ENCODE assay signal across 24 cellular contexts in the genomic region with DNA sequence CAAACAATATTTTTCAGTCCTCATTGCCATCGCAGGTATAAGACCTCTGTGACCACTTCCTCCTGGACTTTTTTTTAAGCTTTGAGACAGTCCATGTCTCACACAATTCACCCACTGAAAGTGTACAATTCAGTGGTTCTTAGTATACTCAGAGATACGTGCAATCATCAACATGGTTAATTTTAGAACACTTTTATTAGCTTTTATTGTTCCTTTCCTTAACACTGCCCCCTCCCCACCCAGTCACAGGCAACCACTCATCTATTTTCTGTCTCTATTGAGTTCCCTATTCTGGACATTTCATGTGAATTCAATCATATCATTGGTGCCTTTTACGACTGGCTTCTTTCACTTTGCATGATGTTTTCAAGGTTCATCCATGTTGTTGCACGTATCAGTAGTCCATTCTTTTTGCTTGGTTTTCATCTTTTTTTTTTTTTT. TPM values are rescaled to one million over a fixed set of nuclear protein-coding genes. Genes with fewer than 3 reads are reported as not detected.
DNase-seq lines count a peak whose midpoint lies in the region; ATAC-seq and TF ChIP-seq lines count a peak whose summit lies in the region.
"Had no signal": no experiment of that assay in that cellular context is flagged by ENCODE, and none has a peak within 500 bp of the region (broad histone marks: within the 10 kb centered on the region; RNA-seq: fewer than 3 reads in every experiment).

No MANE protein-coding gene starts in this region.

- H3K18ac ChIP-seq in H9 (ENCODE audit: insufficient read length, low read depth, low read length), result no peak overlapping the region

- H2AK5ac ChIP-seq in H9 (ENCODE audit: insufficient read length, low read length), result no peak overlapping the region

- H3K9me2 ChIP-seq in OCI-LY7 (ENCODE audit: insufficient read depth, low read length), result no peaks in the 10 kb centered on the region

- no peak overlapping the region for H2BK5ac ChIP-seq in H9 (ENCODE audit: insufficient read length, low read length)

- H3K14ac ChIP-seq in H9 (ENCODE audit: insufficient read depth, low read length), result no peak overlapping the region

- intact Hi-C loops in OCI-LY7 (cut with micrococcal nuclease; ENCODE audit: unreplicated experiment), result no loop called here
- intact Hi-C loops in posterior cingulate gyrus (cut with DNase I), result no loop called here

- H3K4me1 Mint-ChIP-seq in H9, result peaks cover 26 to 47% of the 10 kb centered on the region in 2 experiments
- H3K4me1 Mint-ChIP-seq in naive B cell, result peaks cover 17 to 21% (median 20%) of the 10 kb centered on the region in 3 donors
- H3K4me1 Mint-ChIP-seq in effector memory CD8-positive, alpha-beta T cell (ENCODE audit: low read depth in 2 of 2), result peaks cover 4 to 12% of the 10 kb centered on the region in 2 donors

- no peaks in the 10 kb centered on the region; the same call in 1 of the 2 replicates for H3K36me3 ChIP-seq in GM06990 (ENCODE audit: control insufficient read depth, insufficient read depth, low read length)
- H3K36me3 ChIP-seq in OCI-LY7 (ENCODE audit: insufficient read depth, low read length), result no peaks in the 10 kb centered on the region
- H3K36me3 ChIP-seq: colonic mucosa, prostate gland had no signal

- H4K5ac ChIP-seq in H9 (ENCODE audit: insufficient read length, low read depth, low read length), result no peak overlapping the region

- H3K27me3 ChIP-seq in GM06990 (replicated peaks; ENCODE audit: control insufficient read depth, insufficient read depth, low read length), result no peaks in the 10 kb centered on the region
- no peaks in the 10 kb centered on the region for H3K27me3 ChIP-seq in H9 (ENCODE audit: insufficient read depth, low read length)
- H3K27me3 ChIP-seq: brain microvascular endothelial cell, colonic mucosa, tibial artery had no signal

- H3K4me2 ChIP-seq in H9 (ENCODE audit: insufficient read depth, insufficient read length, low read length), result no peak overlapping the region
- peak overlapping the region; percentile 21; the same call in 1 of the 2 replicates for H3K4me2 ChIP-seq in OCI-LY7 (ENCODE audit: low read length)

- WGBS in H9 (ENCODE audit: extremely low coverage, insufficient read length, low lambda C conversion rate), result no CpG with 5 or more reads among the region's 4 CpGs

- ATAC-seq in naive B cell (ENCODE audit: low read depth in 2 of 2), result peak; percentile 45 to 52
- no peak for ATAC-seq in GM19467 (IDR thresholded peaks at IDR 0.05; ENCODE audit: unreplicated experiment)
- ATAC-seq in effector memory CD8-positive, alpha-beta T cell (replicated peaks), result no peak
- ATAC-seq in GM19397 (IDR thresholded peaks at IDR 0.05; ENCODE audit: unreplicated experiment), result no peak
- ATAC-seq: natural killer cell treated with Interleukin-12 subunit alpha and Interleukin-12 subunit beta and Interleukin-15 and Interleukin-18, amount 100 ng/mL, for 72 hours; T-cell had no signal

- H3K36me3 Mint-ChIP-seq in H9 (ENCODE audit: insufficient read depth in 1 of 3, low read depth in 3 of 3), result peaks cover 0 to 15% (median 8%) of the 10 kb centered on the region in 3 experiments; a peak in 4 of 7 replicates
- H3K36me3 Mint-ChIP-seq in naive B cell, result peaks cover 5 to 7% of the 10 kb centered on the region in 2 donors
- peaks cover 4% of the 10 kb centered on the region for H3K36me3 Mint-ChIP-seq in effector memory CD8-positive, alpha-beta T cell (ENCODE audit: insufficient read depth)
- H3K36me3 Mint-ChIP-seq: natural killer cell treated with Interleukin-12 subunit alpha and Interleukin-12 subunit beta and Interleukin-15 and Interleukin-18, amount 100 ng/mL, for 72 hours had no signal

- H3K4me3 ChIP-seq in GM06990 (replicated peaks; ENCODE audit: low read depth, low read length) (peak overlapping the region; percentile 39), OCI-LY7 (ENCODE audit: low read depth, low read length, poor library complexity, severe bottlenecking) (no peak overlapping the region)
- H3K4me3 ChIP-seq: colonic mucosa, prostate gland, tibial artery had no signal

- no TSS peak for BruUV-seq in OCI-LY7 (replicated peaks; lab: Mats Ljungman, UMichigan)

- H3K23me2 ChIP-seq in H9 (ENCODE audit: insufficient read length, low read depth, low read length, poor library complexity, severe bottlenecking), result no peaks in the 10 kb centered on the region

- POLR2A ChIA-PET in OCI-LY7 (lab: Charles Lee), result interaction anchor here (0.6 to 0.7 kb wide), 2 partner anchors 179 to 628 kb away, joined by 4 to 5 read pairs; no protein-coding TSS in a partner anchor

- H3K56ac ChIP-seq in H9 (ENCODE audit: insufficient read length, low read depth, low read length), result no peak overlapping the region

- H3T11ph ChIP-seq in H9 (ENCODE audit: low read length), result no peak overlapping the region

- no peaks in the 10 kb centered on the region for H3K79me1 ChIP-seq in H9 (ENCODE audit: insufficient read depth, low read depth, low read length, poor library complexity, severe bottlenecking)

- no peak overlapping the region; a peak in 1 of 5 replicates for H3K4me3 Mint-ChIP-seq in H9
- peak overlapping the region in 5 of 8 donors; percentile 6 to 69 (median 43) for H3K4me3 Mint-ChIP-seq in naive B cell
- no peak overlapping the region for H3K4me3 Mint-ChIP-seq in effector memory CD8-positive, alpha-beta T cell
- H3K4me3 Mint-ChIP-seq: CD4-positive, CD25-positive, alpha-beta regulatory T cell; natural killer cell treated with Interleukin-12 subunit alpha and Interleukin-12 subunit beta and Interleukin-15 and Interleukin-18, amount 100 ng/mL, for 72 hours; stimulated activated naive CD8-positive, alpha-beta T cell treated with anti-CD3 and anti-CD28 coated beads, Interleukin-15, Interleukin-2, amounts not matched to agents 100 ng/mL and 50 ng/mL, for 24 hours; T-cell had no signal

- H3K4me1 ChIP-seq in H9 (ENCODE audit: insufficient read depth, low read length) (peaks cover 14% of the 10 kb centered on the region; the same call in 1 of the 2 replicates), OCI-LY7 (ENCODE audit: insufficient read depth, low read length, poor library complexity, severe bottlenecking) (peaks cover 50% of the 10 kb centered on the region)
- H3K4me1 ChIP-seq: colonic mucosa, prostate gland had no signal

- no peak for TF ChIP-seq CTCF in GM06990 (IDR thresholded peaks at IDR 0.05; ENCODE audit: insufficient read depth, low read length, poor library complexity, severe bottlenecking)
- TF ChIP-seq CTCF in H9 (conservative IDR thresholded peaks at IDR 0.05), result no peak
- no peak for TF ChIP-seq CTCF in OCI-LY7 (conservative IDR thresholded peaks at IDR 0.05; ENCODE audit: low read length)

- no peaks in the 10 kb centered on the region; a peak in 1 of 5 replicates for H3K9me3 Mint-ChIP-seq in H9
- H3K9me3 Mint-ChIP-seq in naive B cell, result no peaks in the 10 kb centered on the region
- no peaks in the 10 kb centered on the region for H3K9me3 Mint-ChIP-seq in effector memory CD8-positive, alpha-beta T cell
- H3K9me3 Mint-ChIP-seq: CD4-positive, CD25-positive, alpha-beta regulatory T cell; natural killer cell treated with Interleukin-12 subunit alpha and Interleukin-12 subunit beta and Interleukin-15 and Interleukin-18, amount 100 ng/mL, for 72 hours; stimulated activated naive CD8-positive, alpha-beta T cell treated with anti-CD3 and anti-CD28 coated beads, Interleukin-15, Interleukin-2, amounts not matched to agents 100 ng/mL and 50 ng/mL, for 24 hours; T-cell had no signal

- H3K27me3 Mint-ChIP-seq in H9 (ENCODE audit: low read depth) (no peaks in the 10 kb centered on the region), naive B cell (no peaks in the 10 kb centered on the region)
- H3K27me3 Mint-ChIP-seq in effector memory CD8-positive, alpha-beta T cell, result no peaks in the 10 kb centered on the region
- H3K27me3 Mint-ChIP-seq: natural killer cell treated with Interleukin-12 subunit alpha and Interleukin-12 subunit beta and Interleukin-15 and Interleukin-18, amount 100 ng/mL, for 72 hours; stimulated activated naive CD8-positive, alpha-beta T cell treated with anti-CD3 and anti-CD28 coated beads, Interleukin-15, Interleukin-2, amounts not matched to agents 100 ng/mL and 50 ng/mL, for 24 hours; T-cell had no signal

- no peak overlapping the region for H2BK12ac ChIP-seq in H9 (ENCODE audit: insufficient read length, low read depth, low read length)

- H4K20me1 ChIP-seq in H9 (ENCODE audit: control insufficient read depth, insufficient read depth, insufficient read length) (no peaks in the 10 kb centered on the region), OCI-LY7 (ENCODE audit: insufficient read depth, low read length) (no peaks in the 10 kb centered on the region)

- DNase-seq in GM06990 (ENCODE audit: extremely low read depth, insufficient read length) (no peak), H9 (no peak), OCI-LY7 (ENCODE audit: low spot score) (no peak), naive B cell (no peak), posterior cingulate gyrus (no peak)
- no peak for DNase-seq in effector memory CD8-positive, alpha-beta T cell
- DNase-seq: ACHN; activated CD4-positive, alpha-beta T cell treated with anti-CD3 and anti-CD28 coated beads for 48 hours; brain microvascular endothelial cell; CD4-positive, CD25-positive, alpha-beta regulatory T cell; colonic mucosa; mesendoderm; NCI-H1105 treated with DMSO at 0.1 percent for 48 hours; NCI-H510A treated with DMSO at 0.1 percent for 48 hours; OCI-M1; SHP77 treated with DMSO at 0.1 percent for 48 hours; stimulated activated CD4-positive, alpha-beta T cell treated with anti-CD3 and anti-CD28 coated beads, Interleukin-2, amount 100 ng/mL, for 24 hours; T-cell; tibial artery had no signal

- H3K27ac ChIP-seq in H9 (ENCODE audit: insufficient read length, low read depth, low read length) (no peak overlapping the region), OCI-LY7 (ENCODE audit: low read depth, low read length, poor library complexity, severe bottlenecking) (no peak overlapping the region)
- H3K27ac ChIP-seq: brain microvascular endothelial cell, colonic mucosa, prostate gland, tibial artery had no signal

- H2BK20ac ChIP-seq in H9 (ENCODE audit: low read depth, low read length, poor library complexity, severe bottlenecking), result no peak overlapping the region

- no peak overlapping the region for H3K9ac ChIP-seq in H9 (ENCODE audit: extremely low read depth, insufficient read length, low read length)

- H2AFZ ChIP-seq in H9 (ENCODE audit: low read length), result no peak overlapping the region
- H2AFZ ChIP-seq in OCI-LY7 (ENCODE audit: low read length), result no peak overlapping the region

- H3K27ac Mint-ChIP-seq in H9 (peak overlapping the region in 2 of 3 experiments; percentile 62 to 90; a peak in 4 of 7 replicates), naive B cell (peak overlapping the region in 3 of 6 donors; percentile 24 to 79 (median 44))
- H3K27ac Mint-ChIP-seq in effector memory CD8-positive, alpha-beta T cell, result no peak overlapping the region
- H3K27ac Mint-ChIP-seq: CD4-positive, CD25-positive, alpha-beta regulatory T cell; natural killer cell treated with Interleukin-12 subunit alpha and Interleukin-12 subunit beta and Interleukin-15 and Interleukin-18, amount 100 ng/mL, for 72 hours; stimulated activated naive CD8-positive, alpha-beta T cell treated with anti-CD3 and anti-CD28 coated beads, Interleukin-15, Interleukin-2, amounts not matched to agents 100 ng/mL and 50 ng/mL, for 24 hours; T-cell had no signal

- H4K91ac ChIP-seq in H9 (ENCODE audit: insufficient read length, low read depth, low read length), result no peak overlapping the region

- no peak overlapping the region for H3K23ac ChIP-seq in H9 (ENCODE audit: insufficient read length, low read depth, low read length)

- no peak overlapping the region for H2BK120ac ChIP-seq in H9 (ENCODE audit: low read depth, low read length, poor library complexity, severe bottlenecking)

- no peak overlapping the region for H4K8ac ChIP-seq in H9 (replicated peaks; ENCODE audit: insufficient read length, low read depth, low read length)

- H2BK15ac ChIP-seq in H9 (ENCODE audit: low read depth, low read length), result no peak overlapping the region

- H3K9me3 ChIP-seq in H9 (ENCODE audit: control insufficient read depth, low read depth, low read length), result no peaks in the 10 kb centered on the region
- no peaks in the 10 kb centered on the region for H3K9me3 ChIP-seq in OCI-LY7 (ENCODE audit: low read length)
- H3K9me3 ChIP-seq: colonic mucosa, prostate gland, tibial artery had no signal

- H3K4ac ChIP-seq in H9 (ENCODE audit: low read depth, low read length), result no peak overlapping the region

- CTCF ChIA-PET in OCI-LY7 (lab: Charles Lee; ENCODE audit: unreplicated experiment), result interaction anchor here (1.6 kb wide), 1 partner anchor 134 kb away, joined by 3 read pairs; no protein-coding TSS in a partner anchor

- H3K79me2 ChIP-seq in H9 (ENCODE audit: insufficient read depth, low read length) (no peaks in the 10 kb centered on the region), OCI-LY7 (ENCODE audit: insufficient read depth, low read depth, low read length) (no peaks in the 10 kb centered on the region)

RNA-seq across cellular contexts. Expression of a gene that starts 16.2 kb away (rescaled TPM):
- total RNA-seq in H9 (2021) (27.7 and 28.9 TPM in 2 replicates), OCI-LY7 (2022) (9.5 and 12.2 TPM in 2 replicates)
- total RNA-seq in OCI-LY7 (2014; rRNA removed; shearing (Covaris generic)), result 4.6 TPM in 2 replicates
- 1 to 10 TPM in 3 of 6 donors, under 1 TPM in 2, not detected in 1; 0.70 to 4.0 (median 1.2) TPM for polyA plus RNA-seq in naive B cell (ENCODE audit: low read depth in 6 of 6)

RNA-seq across cellular contexts. Expression of a gene that starts 30.9 kb away (rescaled TPM):
- total RNA-seq in H9 (2021) (3.3 and 3.5 TPM in 2 replicates), OCI-LY7 (2022) (9.7 and 10.1 TPM in 2 replicates)
- 7.5 and 8.4 TPM in 2 replicates for total RNA-seq in OCI-LY7 (2014; rRNA removed; shearing (Covaris generic))
- 10 to 100 TPM in 1 of 6 donors, 1 to 10 TPM in 5; 7.2 to 10.7 (median 9.0) TPM for polyA plus RNA-seq in naive B cell (ENCODE audit: low read depth in 6 of 6)

Comparison
In these comparisons a context has a peak if more than half of its experiments do, and no peak if none do; other contexts are left out.
1. H3K27ac Mint-ChIP-seq: peak in H9 (2 of 3); none in effector memory CD8-positive, alpha-beta T cell (0 of 2).
2. H3K4me3 Mint-ChIP-seq: peak in naive B cell (5 of 8); none in H9 (0 of 2) and effector memory CD8-positive, alpha-beta T cell (0 of 2).
3. ATAC-seq: peak in naive B cell (2 of 2); none in GM19467 (single experiment), effector memory CD8-positive, alpha-beta T cell (single experiment) and GM19397 (single experiment).